ENCODE assay signal across 24 cellular contexts in the genomic region with DNA sequence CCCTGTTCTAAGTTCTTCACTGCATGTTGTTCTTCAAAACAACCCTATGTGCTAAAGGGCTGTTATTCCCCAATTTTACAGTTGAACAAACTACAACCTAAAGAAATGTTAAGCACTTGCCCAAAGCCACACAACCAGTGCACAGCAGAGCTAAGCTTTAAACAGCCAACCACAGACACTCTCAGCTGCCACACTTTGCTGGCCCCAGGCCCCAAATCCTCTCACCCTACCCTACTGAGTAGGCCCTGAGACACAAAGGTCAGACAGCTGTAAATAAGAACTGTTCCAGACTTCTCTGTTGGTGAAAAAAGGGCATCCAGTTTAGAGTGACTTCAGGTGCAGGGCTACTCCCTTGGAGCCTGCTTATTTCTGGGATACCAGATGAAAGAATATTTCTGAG. TPM values are rescaled to one million over a fixed set of nuclear protein-coding genes. Genes with fewer than 3 reads are reported as not detected.
"Had no signal": no experiment of that assay in that cellular context is flagged by ENCODE, and none has a peak within 500 bp of the region (broad histone marks: within the 10 kb centered on the region; RNA-seq: fewer than 3 reads in every experiment).

No MANE protein-coding gene starts in this region.

- H3K9ac ChIP-seq: KMS-11 had no signal

- H3K27ac ChIP-seq: HL-60, KMS-11, SJSA1, SK-N-MC had no signal

- H3K4me3 ChIP-seq: K562, SJSA1, SK-N-MC had no signal

- DNase-seq: Kasumi-1, MM.1S, NCI-H1092 treated with DMSO at 0.1 percent for 48 hours, NCI-H1436, NCI-H187, NCI-H2029, NCI-H2081 treated with DMSO at 0.1 percent for 48 hours, NCI-H2171, NCI-H226, NCI-H446, NCI-H510A, NCI-H524 treated with DMSO at 0.1 percent for 48 hours, NCI-H69, NCI-H774, PC-3, SIG-M5 had no signal

- H3K9me3 ChIP-seq: SJSA1 had no signal

- H3K4me2 ChIP-seq: KMS-11 had no signal

- ATAC-seq: K562, Panc1, PC-3, Right ventricle myocardium inferior had no signal

- H3K36me3 ChIP-seq: SJSA1 had no signal

RNA-seq across cellular contexts. Expression of gene GRIK5, which starts 30.0 kb away (rescaled TPM):
- total RNA-seq: PC-3, SJSA1 had no signal
- polyA plus RNA-seq: IgD-negative memory B cell had no signal

RNA-seq across cellular contexts. Expression of gene ATP1A3, which starts 46.0 kb away (rescaled TPM):
- total RNA-seq: SJSA1 had no signal
